Comparison of ENCODE assay signal across 1 cellular context in genomic region chr4:181685461-181685860, GRCh38.
TF ChIP-seq lines count a peak whose summit lies in the region.

No MANE protein-coding gene starts in this region.

TF ChIP-seq in HepG2, 621 proteins besides CTCF, POLR2A, EP300 and RAD21 (continued from another document):
- TF ChIP-seq ZBTB33 (CRISPR knock-in tag; IDR thresholded peaks at IDR 0.05) (no peak), ZUFSP (CRISPR knock-in tag; IDR thresholded peaks at IDR 0.05; ENCODE audit: borderline replicate concordance) (no peak), ZFP90 (CRISPR knock-in tag; IDR thresholded peaks at IDR 0.05; ENCODE audit: borderline replicate concordance) (no peak), PATZ1 (CRISPR knock-in tag; IDR thresholded peaks at IDR 0.05) (no peak)
- TF ChIP-seq, protein P1, sequence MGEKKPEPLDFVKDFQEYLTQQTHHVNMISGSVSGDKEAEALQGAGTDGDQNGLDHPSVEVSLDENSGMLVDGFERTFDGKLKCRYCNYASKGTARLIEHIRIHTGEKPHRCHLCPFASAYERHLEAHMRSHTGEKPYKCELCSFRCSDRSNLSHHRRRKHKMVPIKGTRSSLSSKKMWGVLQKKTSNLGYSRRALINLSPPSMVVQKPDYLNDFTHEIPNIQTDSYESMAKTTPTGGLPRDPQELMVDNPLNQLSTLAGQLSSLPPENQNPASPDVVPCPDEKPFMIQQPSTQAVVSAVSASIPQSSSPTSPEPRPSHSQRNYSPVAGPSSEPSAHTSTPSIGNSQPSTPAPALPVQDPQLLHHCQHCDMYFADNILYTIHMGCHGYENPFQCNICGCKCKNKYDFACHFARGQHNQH (CRISPR knock-in tag; IDR thresholded peaks at IDR 0.05), result no peak
TF ChIP-seq in HepG2: peak in this region for 0.
